Comparison of ENCODE assay signal across 8 cellular contexts in the genomic region with DNA sequence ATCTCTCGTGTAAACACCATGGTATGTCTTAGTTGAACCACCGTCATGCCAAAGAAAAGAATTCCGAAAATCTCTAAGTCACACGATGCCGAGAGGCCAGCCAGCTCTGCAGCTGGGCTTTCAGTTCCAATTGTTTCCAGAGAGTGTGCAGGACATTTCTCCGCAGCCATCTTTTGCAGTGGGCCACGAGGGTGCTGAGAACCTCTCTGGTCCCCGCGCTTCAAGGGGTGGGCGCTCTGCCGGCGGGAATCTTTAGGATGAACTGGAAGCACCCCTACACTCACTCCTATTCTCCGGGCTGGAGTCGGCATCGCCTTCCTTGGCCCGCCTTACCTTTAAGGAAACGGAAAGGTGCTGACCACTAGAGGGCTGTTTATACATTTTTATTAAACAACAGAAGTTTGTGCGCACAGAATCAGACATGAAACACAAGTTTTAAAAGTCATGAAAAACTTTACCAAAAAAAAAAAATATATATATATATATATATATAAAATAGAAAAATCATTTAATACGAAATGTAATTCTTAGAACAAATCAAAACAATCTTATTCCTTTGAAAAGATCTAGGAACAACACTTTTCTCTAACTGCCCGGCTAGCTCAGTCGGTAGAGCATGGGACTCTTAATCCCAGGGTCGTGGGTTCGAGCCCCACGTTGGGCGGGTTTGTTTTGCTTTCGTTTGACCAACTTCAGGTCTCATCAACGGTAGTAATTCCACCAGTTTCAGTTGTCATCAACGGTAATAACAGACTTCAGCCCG. TPM values are rescaled to one million over a fixed set of nuclear protein-coding genes. Genes with fewer than 3 reads are reported as not detected.
A peak's percentile ranks its signal among the peaks of the same experiment; 100 is the strongest.
DNase-seq lines count a peak whose midpoint lies in the region; ATAC-seq lines count a peak whose summit lies in the region.

No MANE protein-coding gene starts in this region.

- ATAC-seq in HG03175 (IDR thresholded peaks at IDR 0.05; ENCODE audit: unreplicated experiment): peak; percentile 93

- peak overlapping the region; percentile 62 for H3K27ac Mint-ChIP-seq in activated CD4-positive, alpha-beta memory T cell treated with anti-CD3 and anti-CD28 coated beads for 36 hours

- intact Hi-C loops in activated CD4-positive, alpha-beta memory T cell treated with anti-CD3 and anti-CD28 coated beads for 36 hours (cut with micrococcal nuclease): loop anchor here (1.0 kb wide), 1 partner anchor 13 kb away; no protein-coding TSS in a partner anchor

- H3K4me1 Mint-ChIP-seq in activated CD4-positive, alpha-beta memory T cell treated with anti-CD3 and anti-CD28 coated beads for 36 hours (ENCODE audit: low read depth): peaks cover 6% of the 10 kb centered on the region

- no peaks in the 10 kb centered on the region for H3K27me3 Mint-ChIP-seq in activated CD4-positive, alpha-beta memory T cell treated with anti-CD3 and anti-CD28 coated beads for 36 hours

- POLR2A ChIA-PET in activated CD4-positive, alpha-beta memory T cell treated with anti-CD3 and anti-CD28 coated beads for 36 hours (lab: Charles Lee): interaction anchor here (2.0 kb wide), 1 partner anchor 13 kb away, joined by 12 read pairs; the partner anchor contains the start of gene MORF4L1

- no peaks in the 10 kb centered on the region for H3K9me3 Mint-ChIP-seq in activated CD4-positive, alpha-beta memory T cell treated with anti-CD3 and anti-CD28 coated beads for 36 hours

- peak overlapping the region; percentile 73 for H3K4me3 Mint-ChIP-seq in activated CD4-positive, alpha-beta memory T cell treated with anti-CD3 and anti-CD28 coated beads for 36 hours

- DNase-seq in activated gamma-delta T cell treated with Interleukin-2 at 50 U/mL for 16 hours (peak; percentile 54), activated gamma-delta T cell (lab: John Stamatoyannopoulos, UW) (no peak), NCI-H69 (lab: John Stamatoyannopoulos, UW) (peak; percentile 90), medulla oblongata (ENCODE audit: extremely low spot score) (peak; percentile 78)
- peak; percentile 85 for DNase-seq in activated CD4-positive, alpha-beta memory T cell treated with anti-CD3 and anti-CD28 coated beads for 36 hours
- DNase-seq in effector CD4-positive, alpha-beta T cell: peak; percentile 42
- DNase-seq in stimulated activated CD4-positive, alpha-beta T cell treated with anti-CD3 and anti-CD28 coated beads, TNF-alpha, amount 100 ng/mL, for 24 hours (ENCODE audit: low read depth in 3 of 3): peak; percentile 57 to 77 (median 60)

- CTCF ChIA-PET in activated CD4-positive, alpha-beta memory T cell treated with anti-CD3 and anti-CD28 coated beads for 36 hours (lab: Charles Lee): interaction anchor here (0.6 to 2.0 kb wide), 16 partner anchors 13 to 905 kb away, joined by 3 to 16 read pairs (median 4); partner anchors contain the start of gene MORF4L1

- H3K36me3 Mint-ChIP-seq in activated CD4-positive, alpha-beta memory T cell treated with anti-CD3 and anti-CD28 coated beads for 36 hours: no peaks in the 10 kb centered on the region

RNA-seq across cellular contexts. Expression of gene MORF4L1, which starts 12.5 kb away (rescaled TPM):
- 100 to 1,000 TPM; 262 TPM for total RNA-seq in activated CD4-positive, alpha-beta memory T cell treated with anti-CD3 and anti-CD28 coated beads for 36 hours

RNA-seq across cellular contexts. Expression of gene ADAMTS7, which starts 48.9 kb away (rescaled TPM):
- under 1 TPM; 0.10 TPM for total RNA-seq in activated CD4-positive, alpha-beta memory T cell treated with anti-CD3 and anti-CD28 coated beads for 36 hours
